In genomic region chr15:96670389-96670788, GRCh38 we compare ENCODE assay signal across 33 cellular contexts.
"Had no signal": no experiment of that assay in that cellular context is flagged by ENCODE, and none has a peak within 500 bp of the region (broad histone marks: within the 10 kb centered on the region; RNA-seq: fewer than 3 reads in every experiment).

No MANE protein-coding gene starts in this region.

- ATAC-seq: activated CD4-positive, alpha-beta T cell treated with anti-CD3 and anti-CD28 coated beads for 36 hours; activated CD8-positive, alpha-beta memory T cell treated with anti-CD3 and anti-CD28 coated beads, Interleukin-2, amount 10 ng/mL, durations not matched to agents 7 days and 5 days; activated CD8-positive, alpha-beta T cell treated with anti-CD3 and anti-CD28 coated beads, Interleukin-2, amount 10 ng/mL, durations not matched to agents 7 days and 5 days; activated naive CD4-positive, alpha-beta T cell treated with anti-CD3 and anti-CD28 coated beads, Interleukin-2, amount 50 U/mL, for 72 hours; activated T-cell treated with anti-CD3 and anti-CD28 coated beads, Interleukin-2, amount 50 U/mL, for 72 hours; gastroesophageal sphincter; heart right ventricle had no signal

- H3K4me3 ChIP-seq: ascending aorta, breast epithelium, cardiac muscle cell, colonic mucosa, esophagus squamous epithelium, gastroesophageal sphincter, heart right ventricle, hepatocyte had no signal

- H3K27me3 Mint-ChIP-seq: activated CD4-positive, alpha-beta memory T cell treated with anti-CD3 and anti-CD28 coated beads for 36 hours; activated CD4-positive, alpha-beta T cell treated with anti-CD3 and anti-CD28 coated beads for 36 hours; activated CD4-positive, alpha-beta T cell treated with anti-CD3 and anti-CD28 coated beads, Interleukin-2, amount 10 ng/mL, durations not matched to agents 24 days and 14 days; activated CD8-positive, alpha-beta memory T cell treated with anti-CD3 and anti-CD28 coated beads, Interleukin-2, amount 10 ng/mL, durations not matched to agents 7 days and 5 days; activated naive CD4-positive, alpha-beta T cell treated with anti-CD3 and anti-CD28 coated beads, Interleukin-2, amount 10 ng/mL, durations not matched to agents 7 days and 5 days; activated naive CD8-positive, alpha-beta T cell treated with anti-CD3 and anti-CD28 coated beads, Interleukin-2, amount 10 ng/mL, durations not matched to agents 7 days and 5 days; activated T-cell treated with anti-CD3 and anti-CD28 coated beads, Interleukin-2, amount 50 U/mL, for 24 hours had no signal

- H3K27ac ChIP-seq: ascending aorta, breast epithelium, cardiac muscle cell, colonic mucosa, epithelial cell of prostate, esophagus squamous epithelium, gastroesophageal sphincter, heart right ventricle, hepatocyte, WERI-Rb-1 had no signal

- H2AFZ ChIP-seq: hepatocyte had no signal

- H3K4me3 Mint-ChIP-seq: activated CD4-positive, alpha-beta memory T cell treated with anti-CD3 and anti-CD28 coated beads for 36 hours; activated CD4-positive, alpha-beta T cell treated with anti-CD3 and anti-CD28 coated beads for 36 hours; activated CD4-positive, alpha-beta T cell treated with anti-CD3 and anti-CD28 coated beads, Interleukin-2, amount 10 ng/mL, durations not matched to agents 24 days and 14 days; activated CD8-positive, alpha-beta memory T cell treated with anti-CD3 and anti-CD28 coated beads, Interleukin-2, amount 10 ng/mL, durations not matched to agents 7 days and 5 days; activated CD8-positive, alpha-beta T cell treated with anti-CD3 and anti-CD28 coated beads, Interleukin-2, amount 10 ng/mL, durations not matched to agents 7 days and 5 days; activated naive CD4-positive, alpha-beta T cell treated with anti-CD3 and anti-CD28 coated beads, Interleukin-2, amount 10 ng/mL, durations not matched to agents 7 days and 5 days; activated naive CD8-positive, alpha-beta T cell treated with anti-CD3 and anti-CD28 coated beads, Interleukin-2, amount 10 ng/mL, durations not matched to agents 7 days and 5 days; activated T-cell treated with anti-CD3 and anti-CD28 coated beads, Interleukin-2, amount 50 U/mL, for 24 hours; activated T-cell treated with anti-CD3 and anti-CD28 coated beads, Interleukin-2, amount 50 U/mL, for 72 hours; brain had no signal

- H3K27ac Mint-ChIP-seq: activated CD4-positive, alpha-beta memory T cell treated with anti-CD3 and anti-CD28 coated beads for 36 hours; activated CD4-positive, alpha-beta T cell treated with anti-CD3 and anti-CD28 coated beads for 36 hours; activated CD4-positive, alpha-beta T cell treated with anti-CD3 and anti-CD28 coated beads, Interleukin-2, amount 10 ng/mL, durations not matched to agents 24 days and 14 days; activated CD8-positive, alpha-beta memory T cell treated with anti-CD3 and anti-CD28 coated beads, Interleukin-2, amount 10 ng/mL, durations not matched to agents 7 days and 5 days; activated CD8-positive, alpha-beta T cell treated with anti-CD3 and anti-CD28 coated beads, Interleukin-2, amount 10 ng/mL, durations not matched to agents 7 days and 5 days; activated naive CD4-positive, alpha-beta T cell treated with anti-CD3 and anti-CD28 coated beads, Interleukin-2, amount 10 ng/mL, durations not matched to agents 7 days and 5 days; activated naive CD4-positive, alpha-beta T cell treated with anti-CD3 and anti-CD28 coated beads, Interleukin-2, amount 50 U/mL, for 72 hours; activated naive CD8-positive, alpha-beta T cell treated with anti-CD3 and anti-CD28 coated beads, Interleukin-2, amount 10 ng/mL, durations not matched to agents 7 days and 5 days; activated T-cell treated with anti-CD3 and anti-CD28 coated beads, Interleukin-2, amount 50 U/mL, for 24 hours; activated T-cell treated with anti-CD3 and anti-CD28 coated beads, Interleukin-2, amount 50 U/mL, for 72 hours; brain had no signal

- H3K4me2 ChIP-seq: hepatocyte had no signal

- H3K79me2 ChIP-seq: hepatocyte had no signal

- H3K9me3 ChIP-seq: ascending aorta, breast epithelium, colonic mucosa, esophagus squamous epithelium, gastroesophageal sphincter had no signal

- H3K36me3 Mint-ChIP-seq: activated CD4-positive, alpha-beta memory T cell treated with anti-CD3 and anti-CD28 coated beads for 36 hours; activated CD8-positive, alpha-beta memory T cell treated with anti-CD3 and anti-CD28 coated beads, Interleukin-2, amount 10 ng/mL, durations not matched to agents 7 days and 5 days; activated naive CD4-positive, alpha-beta T cell treated with anti-CD3 and anti-CD28 coated beads, Interleukin-2, amount 10 ng/mL, durations not matched to agents 7 days and 5 days; activated naive CD4-positive, alpha-beta T cell treated with anti-CD3 and anti-CD28 coated beads, Interleukin-2, amount 50 U/mL, for 72 hours; activated naive CD8-positive, alpha-beta T cell treated with anti-CD3 and anti-CD28 coated beads, Interleukin-2, amount 10 ng/mL, durations not matched to agents 7 days and 5 days; brain had no signal

- H3K27me3 ChIP-seq: ascending aorta, breast epithelium, cardiac muscle cell, colonic mucosa, esophagus squamous epithelium, gastroesophageal sphincter, hepatocyte had no signal

- H3K4me1 Mint-ChIP-seq: activated CD4-positive, alpha-beta T cell treated with anti-CD3 and anti-CD28 coated beads for 36 hours; activated CD4-positive, alpha-beta T cell treated with anti-CD3 and anti-CD28 coated beads, Interleukin-2, amount 10 ng/mL, durations not matched to agents 24 days and 14 days; activated CD8-positive, alpha-beta memory T cell treated with anti-CD3 and anti-CD28 coated beads, Interleukin-2, amount 10 ng/mL, durations not matched to agents 7 days and 5 days; activated naive CD4-positive, alpha-beta T cell treated with anti-CD3 and anti-CD28 coated beads, Interleukin-2, amount 10 ng/mL, durations not matched to agents 7 days and 5 days; activated naive CD8-positive, alpha-beta T cell treated with anti-CD3 and anti-CD28 coated beads, Interleukin-2, amount 10 ng/mL, durations not matched to agents 7 days and 5 days; brain had no signal

- H3K36me3 ChIP-seq: ascending aorta, breast epithelium, cardiac muscle cell, colonic mucosa, esophagus squamous epithelium, gastroesophageal sphincter, heart right ventricle, WERI-Rb-1 had no signal

- FAIRE-seq: endometrium, endothelial cell of umbilical vein had no signal

- H3K9me3 Mint-ChIP-seq: activated CD4-positive, alpha-beta T cell treated with anti-CD3 and anti-CD28 coated beads, Interleukin-2, amount 10 ng/mL, durations not matched to agents 24 days and 14 days; activated naive CD4-positive, alpha-beta T cell treated with anti-CD3 and anti-CD28 coated beads, Interleukin-2, amount 50 U/mL, for 72 hours had no signal

- H3K4me1 ChIP-seq: ascending aorta, breast epithelium, colonic mucosa, esophagus squamous epithelium, gastroesophageal sphincter, heart right ventricle had no signal

- DNase-seq: activated CD4-positive, alpha-beta memory T cell treated with anti-CD3 and anti-CD28 coated beads for 36 hours; activated CD4-positive, alpha-beta T cell treated with anti-CD3 and anti-CD28 coated beads for 36 hours; activated CD4-positive, alpha-beta T cell treated with anti-CD3 and anti-CD28 coated beads, Interleukin-2, amount 10 ng/mL, durations not matched to agents 24 days and 14 days; activated CD4-positive, CD25-positive, alpha-beta regulatory T cell; activated CD4-positive, CD25-positive, alpha-beta regulatory T cell treated with anti-CD3 and anti-CD28 coated beads, Interleukin-2, amount 50 U/mL, for 72 hours; activated CD8-positive, alpha-beta memory T cell treated with anti-CD3 and anti-CD28 coated beads, Interleukin-2, amount 10 ng/mL, durations not matched to agents 7 days and 5 days; activated CD8-positive, alpha-beta memory T cell treated with anti-CD3 and anti-CD28 coated beads, Interleukin-2, amount 50 U/mL, for 4 hours; activated CD8-positive, alpha-beta T cell treated with anti-CD3 and anti-CD28 coated beads, Interleukin-2, amount 10 ng/mL, durations not matched to agents 7 days and 5 days; activated gamma-delta T cell; activated naive CD4-positive, alpha-beta T cell; activated naive CD4-positive, alpha-beta T cell treated with anti-CD3 and anti-CD28 coated beads, Interleukin-2, amount 10 ng/mL, durations not matched to agents 7 days and 5 days; activated naive CD8-positive, alpha-beta T cell treated with anti-CD3 and anti-CD28 coated beads, Interleukin-2, amount 10 ng/mL, durations not matched to agents 7 days and 5 days; activated T-cell treated with anti-CD3 and anti-CD28 coated beads, Interleukin-2, amount 50 U/mL, for 24 hours; activated T-cell treated with anti-CD3 and anti-CD28 coated beads, Interleukin-2, amount 50 U/mL, for 72 hours; central memory CD4-positive, alpha-beta T cell; cerebellar nuclear complex; colonic mucosa; effector CD8-positive, alpha-beta T cell; esophagus squamous epithelium; foreskin melanocyte; heart right ventricle; T-helper 2 cell; WERI-Rb-1 had no signal
